Comparison of ENCODE assay signal across 2 cellular contexts in genomic region chr18:3666526-3667254, GRCh38.
TF ChIP-seq lines count a peak whose summit lies in the region.

No MANE protein-coding gene starts in this region.

TF ChIP-seq in IMR-90, 13 proteins besides CTCF, POLR2A, EP300 and RAD21:
- TF ChIP-seq, protein P1, sequence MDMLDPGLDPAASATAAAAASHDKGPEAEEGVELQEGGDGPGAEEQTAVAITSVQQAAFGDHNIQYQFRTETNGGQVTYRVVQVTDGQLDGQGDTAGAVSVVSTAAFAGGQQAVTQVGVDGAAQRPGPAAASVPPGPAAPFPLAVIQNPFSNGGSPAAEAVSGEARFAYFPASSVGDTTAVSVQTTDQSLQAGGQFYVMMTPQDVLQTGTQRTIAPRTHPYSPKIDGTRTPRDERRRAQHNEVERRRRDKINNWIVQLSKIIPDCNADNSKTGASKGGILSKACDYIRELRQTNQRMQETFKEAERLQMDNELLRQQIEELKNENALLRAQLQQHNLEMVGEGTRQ (IDR thresholded peaks at IDR 0.05; ENCODE audit: low read depth, low read length): no peak
- TF ChIP-seq CEBPB (IDR thresholded peaks at IDR 0.05; ENCODE audit: low read depth, low read length) (no peak), CHD1 (IDR thresholded peaks at IDR 0.05; ENCODE audit: low read depth, low read length) (no peak), MXI1 (IDR thresholded peaks at IDR 0.05; ENCODE audit: borderline replicate concordance, low read depth, low read length) (no peak), RCOR1 (IDR thresholded peaks at IDR 0.05; ENCODE audit: insufficient replicate concordance, low read length) (no peak), FOS (IDR thresholded peaks at IDR 0.05; ENCODE audit: low read depth, low read length) (no peak), RFX5 (IDR thresholded peaks at IDR 0.05; ENCODE audit: low read depth, low read length) (no peak), MAZ (IDR thresholded peaks at IDR 0.05; ENCODE audit: borderline replicate concordance, low read depth, low read length) (no peak), SMC3 (IDR thresholded peaks at IDR 0.05; ENCODE audit: low read depth, low read length) (no peak), NFE2L2 (IDR thresholded peaks at IDR 0.05; ENCODE audit: low read depth, low read length) (no peak), BHLHE40 (IDR thresholded peaks at IDR 0.05; ENCODE audit: low read depth, low read length) (no peak), MAFK (IDR thresholded peaks at IDR 0.05; ENCODE audit: low read depth, low read length) (no peak)
- TF ChIP-seq, protein P2, sequence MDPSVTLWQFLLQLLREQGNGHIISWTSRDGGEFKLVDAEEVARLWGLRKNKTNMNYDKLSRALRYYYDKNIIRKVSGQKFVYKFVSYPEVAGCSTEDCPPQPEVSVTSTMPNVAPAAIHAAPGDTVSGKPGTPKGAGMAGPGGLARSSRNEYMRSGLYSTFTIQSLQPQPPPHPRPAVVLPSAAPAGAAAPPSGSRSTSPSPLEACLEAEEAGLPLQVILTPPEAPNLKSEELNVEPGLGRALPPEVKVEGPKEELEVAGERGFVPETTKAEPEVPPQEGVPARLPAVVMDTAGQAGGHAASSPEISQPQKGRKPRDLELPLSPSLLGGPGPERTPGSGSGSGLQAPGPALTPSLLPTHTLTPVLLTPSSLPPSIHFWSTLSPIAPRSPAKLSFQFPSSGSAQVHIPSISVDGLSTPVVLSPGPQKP (IDR thresholded peaks at IDR 0.05; ENCODE audit: borderline replicate concordance, low read depth, low read length): no peak

TF ChIP-seq in WTC11, 78 proteins besides CTCF, POLR2A, EP300 and RAD21:
- no peak for TF ChIP-seq ZNF671 (CRISPR knock-in tag; IDR thresholded peaks at IDR 0.05)
- no peak for TF ChIP-seq ZNF423 (CRISPR knock-in tag; IDR thresholded peaks at IDR 0.05)
TF ChIP-seq in WTC11: peak in this region for 0.
